ENCODE assay signal across 1 cellular context in genomic region chr12:64063121-64063520, GRCh38.
TF ChIP-seq lines count a peak whose summit lies in the region.

No MANE protein-coding gene starts in this region.

TF ChIP-seq in K562, 482 proteins besides CTCF, POLR2A, EP300 and RAD21 (continued from another document):
- TF ChIP-seq RERE (CRISPR knock-in tag; IDR thresholded peaks at IDR 0.05; ENCODE audit: borderline replicate concordance) = no peak
- TF ChIP-seq ZNF655 (CRISPR knock-in tag; IDR thresholded peaks at IDR 0.05) = no peak
- no peak for TF ChIP-seq ZNF583 (CRISPR knock-in tag; IDR thresholded peaks at IDR 0.05)
- no peak for TF ChIP-seq ZFX (CRISPR knock-in tag; IDR thresholded peaks at IDR 0.05)
- TF ChIP-seq HIVEP1 (CRISPR knock-in tag; IDR thresholded peaks at IDR 0.05) = no peak
- no peak for TF ChIP-seq RUNX1 (IDR thresholded peaks at IDR 0.05; ENCODE audit: low read depth)
- TF ChIP-seq ZNF175 (CRISPR knock-in tag; IDR thresholded peaks at IDR 0.05; ENCODE audit: low read depth) = no peak
- TF ChIP-seq ILF3 (IDR thresholded peaks at IDR 0.05; ENCODE audit: borderline replicate concordance) = no peak
TF ChIP-seq in K562: peak in this region for 0.
